ENCODE assay signal across 17 cellular contexts in genomic region chr20:3800878-3801260, GRCh38. TPM values are rescaled to one million over a fixed set of nuclear protein-coding genes. Genes with fewer than 3 reads are reported as not detected.
DNase-seq lines count a peak whose midpoint lies in the region; ATAC-seq and TF ChIP-seq lines count a peak whose summit lies in the region.
"Had no signal": no experiment of that assay in that cellular context is flagged by ENCODE, and none has a peak within 500 bp of the region (broad histone marks: within the 10 kb centered on the region; RNA-seq: fewer than 3 reads in every experiment).

No MANE protein-coding gene starts in this region.

- no peaks in the 10 kb centered on the region for H3K27me3 ChIP-seq in esophagus (ENCODE audit: control insufficient read depth in 1 of 2, insufficient read depth in 2 of 2, low read length in 2 of 2)
- no peaks in the 10 kb centered on the region for H3K27me3 ChIP-seq in suprapubic skin
- H3K27me3 ChIP-seq: SJCRH30 had no signal

- CTCF ChIA-PET in RWPE1 (lab: Yijun Ruan, JAX), result interaction anchor here (2.5 kb wide), 1 partner anchor 18 kb away, joined by 10 read pairs; no protein-coding TSS in a partner anchor

- WGBS in esophagus, 2 donors, result 90 to 95% methylated on average over 8 of the region's 8 CpGs
- WGBS in suprapubic skin, result 62% methylated on average over 6 of the region's 8 CpGs

- TF ChIP-seq CTCF in RWPE1 (conservative IDR thresholded peaks at IDR 0.05; ENCODE audit: low read depth) (no peak), suprapubic skin (IDR thresholded peaks at IDR 0.05) (no peak)

- ATAC-seq in activated naive CD8-positive, alpha-beta T cell treated with anti-CD3 and anti-CD28 coated beads, Interleukin-2, amount 50 U/mL, for 24 hours, result no peak
- ATAC-seq in HG02571 (IDR thresholded peaks at IDR 0.05; ENCODE audit: unreplicated experiment), result no peak

- no peak for DNase-seq in activated naive CD8-positive, alpha-beta T cell treated with anti-CD3 and anti-CD28 coated beads, Interleukin-2, amount 50 U/mL, for 24 hours
- DNase-seq in RWPE1 (ENCODE audit: low spot score), result no peak
- DNase-seq in suprapubic skin (ENCODE audit: low spot score in 2 of 2), result no peak
- DNase-seq in NCI-H2081 treated with DMSO at 0.1 percent for 48 hours (lab: John Stamatoyannopoulos, UW), result no peak
- no peak for DNase-seq in T-helper 9 cell
- DNase-seq: activated CD4-positive, alpha-beta T cell treated with anti-CD3 and anti-CD28 coated beads for 48 hours; GF-D8; Kasumi-1; NCI-H2227 treated with DMSO at 0.1 percent for 48 hours; NK-92 treated with Interleukin-12 subunit alpha and Interleukin-12 subunit beta, amount 100 ng/mL, for 24 hours; SJCRH30 had no signal

- H3K9me3 ChIP-seq in esophagus (ENCODE audit: control insufficient read depth in 2 of 2, insufficient read depth in 1 of 2, low read depth in 1 of 2, low read length in 1 of 2) (peaks cover 0 to 1% of the 10 kb centered on the region in 2 donors), suprapubic skin (no peaks in the 10 kb centered on the region)
- H3K9me3 ChIP-seq: SJCRH30 had no signal

- no peak overlapping the region for H3K4me3 Mint-ChIP-seq in activated naive CD8-positive, alpha-beta T cell
- H3K4me3 Mint-ChIP-seq in activated naive CD8-positive, alpha-beta T cell treated with anti-CD3 and anti-CD28 coated beads, Interleukin-2, amount 50 U/mL, for 24 hours, result no peak overlapping the region

- TF ChIP-seq EP300 in suprapubic skin (IDR thresholded peaks at IDR 0.05), result no peak

- peaks cover 3 to 24% of the 10 kb centered on the region in 2 donors for H3K4me1 ChIP-seq in esophagus (ENCODE audit: control insufficient read depth in 2 of 2, insufficient read depth in 2 of 2, low read length in 1 of 2)
- peaks cover 88% of the 10 kb centered on the region for H3K4me1 ChIP-seq in suprapubic skin

- H3K36me3 Mint-ChIP-seq in activated naive CD8-positive, alpha-beta T cell, result peaks cover 14% of the 10 kb centered on the region
- peaks cover 41% of the 10 kb centered on the region for H3K36me3 Mint-ChIP-seq in activated naive CD8-positive, alpha-beta T cell treated with anti-CD3 and anti-CD28 coated beads, Interleukin-2, amount 50 U/mL, for 24 hours (ENCODE audit: low read depth)

- TF ChIP-seq POLR2A in suprapubic skin (IDR thresholded peaks at IDR 0.05), result no peak

- peak overlapping the region; percentile 92 for H3K27ac Mint-ChIP-seq in activated naive CD8-positive, alpha-beta T cell
- no peak overlapping the region for H3K27ac Mint-ChIP-seq in activated naive CD8-positive, alpha-beta T cell treated with anti-CD3 and anti-CD28 coated beads, Interleukin-2, amount 50 U/mL, for 24 hours

- POLR2A ChIA-PET in RWPE1 (lab: Yijun Ruan, JAX; ENCODE audit: low non-redundant PET), result no interaction called here

- no peak overlapping the region for H3K4me3 ChIP-seq in esophagus (ENCODE audit: low read depth in 1 of 2, low read length in 2 of 2)
- H3K4me3 ChIP-seq in suprapubic skin, result no peak overlapping the region
- H3K4me3 ChIP-seq: coronary artery, SJCRH30 had no signal

- peak overlapping the region; percentile 100 for H3K27ac ChIP-seq in RWPE1
- H3K27ac ChIP-seq in esophagus (ENCODE audit: low read depth in 2 of 2, low read length in 1 of 2), result peak overlapping the region; percentile 19 to 22
- H3K27ac ChIP-seq in suprapubic skin, result peak overlapping the region; percentile 30
- H3K27ac ChIP-seq: epithelial cell of prostate, SJCRH30 had no signal

- no peaks in the 10 kb centered on the region for H3K9me3 Mint-ChIP-seq in activated naive CD8-positive, alpha-beta T cell (ENCODE audit: low read depth)
- H3K9me3 Mint-ChIP-seq in activated naive CD8-positive, alpha-beta T cell treated with anti-CD3 and anti-CD28 coated beads, Interleukin-2, amount 50 U/mL, for 24 hours, result no peaks in the 10 kb centered on the region
- H3K9me3 Mint-ChIP-seq: neural crest cell had no signal

- H3K27me3 Mint-ChIP-seq in activated naive CD8-positive, alpha-beta T cell, result no peaks in the 10 kb centered on the region
- no peaks in the 10 kb centered on the region for H3K27me3 Mint-ChIP-seq in activated naive CD8-positive, alpha-beta T cell treated with anti-CD3 and anti-CD28 coated beads, Interleukin-2, amount 50 U/mL, for 24 hours

- H3K4me1 Mint-ChIP-seq in activated naive CD8-positive, alpha-beta T cell (ENCODE audit: low read depth), result peaks cover 75% of the 10 kb centered on the region
- H3K4me1 Mint-ChIP-seq in activated naive CD8-positive, alpha-beta T cell treated with anti-CD3 and anti-CD28 coated beads, Interleukin-2, amount 50 U/mL, for 24 hours, result peaks cover 61% of the 10 kb centered on the region

- H3K36me3 ChIP-seq in esophagus (ENCODE audit: control insufficient read depth in 2 of 2, insufficient read depth in 2 of 2, low read length in 1 of 2) (peaks cover 6 to 33% of the 10 kb centered on the region in 2 donors), suprapubic skin (peaks cover 45% of the 10 kb centered on the region)

RNA-seq across cellular contexts. Expression of gene CDC25B, which starts 4.8 kb away (rescaled TPM):
- polyA plus RNA-seq in esophagus, result 10 to 100 TPM; 15.6 to 21.8 TPM
- total RNA-seq in suprapubic skin, result 10 to 100 TPM; 12.7 to 34.4 (median 23.3) TPM

RNA-seq across cellular contexts. Expression of gene CENPB, which starts 14.3 kb away (rescaled TPM):
- 10 to 100 TPM; 33.3 to 43.4 TPM for polyA plus RNA-seq in esophagus
- total RNA-seq in suprapubic skin, result 10 to 100 TPM; 57.0 to 81.4 (median 66.4) TPM

RNA-seq across cellular contexts. Expression of gene AP5S1, which starts 19.5 kb away (rescaled TPM):
- polyA plus RNA-seq in esophagus, result 1 to 10 TPM; 4.6 to 7.9 TPM
- total RNA-seq in suprapubic skin, result 10 to 100 TPM in 3 of 4 donors, 1 to 10 TPM in 1; 7.7 to 18.3 (median 14.3) TPM

RNA-seq across cellular contexts. Expression of gene SPEF1, which starts 19.6 kb away (rescaled TPM):
- under 1 TPM; 0.07 to 0.08 TPM for polyA plus RNA-seq in esophagus
- total RNA-seq in suprapubic skin, result not detected

RNA-seq across cellular contexts. Expression of gene ADISSP, which starts 33.3 kb away (rescaled TPM):
- polyA plus RNA-seq in esophagus, result 10 to 100 TPM; 18.0 to 33.2 TPM
- 10 to 100 TPM in 3 of 4 donors, 1 to 10 TPM in 1; 8.4 to 20.3 (median 18.9) TPM for total RNA-seq in suprapubic skin

Comparison
In these comparisons a context has a peak if more than half of its experiments do, and no peak if none do; other contexts are left out.
1. H3K27ac ChIP-seq: peak in every context shown above with its lines; median percentile 100 in RWPE1; 30 in suprapubic skin; 20 in esophagus.